18 cellular contexts compared by ENCODE assay signal in the genomic region with DNA sequence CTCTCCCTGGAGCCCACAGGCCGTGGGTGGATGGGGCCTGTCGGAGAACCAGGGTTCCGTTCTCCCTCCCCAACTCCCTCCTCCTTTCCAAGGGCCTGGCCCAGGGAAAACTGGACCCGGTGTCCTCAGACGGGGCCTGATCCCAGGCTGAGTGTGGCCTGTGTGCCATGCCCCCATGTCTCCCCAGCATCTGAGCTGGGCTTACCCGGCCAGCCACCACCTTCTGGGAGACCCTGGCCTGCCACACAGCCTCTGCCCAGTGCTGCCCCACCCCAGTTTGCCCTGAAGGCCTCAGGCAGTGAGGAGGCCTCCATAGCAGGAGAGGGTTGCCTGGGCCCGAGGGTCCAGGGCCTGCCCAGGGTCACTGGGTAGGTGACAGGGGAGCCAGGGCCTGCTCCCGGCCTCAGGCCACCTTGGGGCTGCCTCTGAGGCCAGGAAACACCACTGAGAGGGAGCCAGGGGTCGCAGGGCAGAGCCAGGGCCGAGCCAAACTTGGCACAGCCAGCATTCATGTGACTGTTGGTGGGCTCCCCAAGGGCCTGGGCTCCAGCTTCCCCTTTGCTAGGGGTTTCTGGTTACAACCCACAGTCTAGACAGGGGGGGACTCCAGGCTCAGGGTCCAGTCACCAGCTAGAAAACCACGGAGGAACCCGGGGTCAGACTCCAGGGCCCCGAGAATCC. TPM values are rescaled to one million over a fixed set of nuclear protein-coding genes. Genes with fewer than 3 reads are reported as not detected.
DNase-seq lines count a peak whose midpoint lies in the region; ATAC-seq, FAIRE-seq and TF ChIP-seq lines count a peak whose summit lies in the region.
"Had no signal": no experiment of that assay in that cellular context is flagged by ENCODE, and none has a peak within 500 bp of the region (broad histone marks: within the 10 kb centered on the region; RNA-seq: fewer than 3 reads in every experiment).

No MANE protein-coding gene starts in this region.

- peaks cover 22% of the 10 kb centered on the region for H3K4me1 Mint-ChIP-seq in activated T-helper 1 cell treated with anti-CD3 and anti-CD28 coated beads, Interleukin-12 subunit alpha, Interleukin-12 subunit beta, Interleukin-2, Interleukin-4 antibody, amounts not matched to agents 30 ng/mL and 10 ng/mL and 1 ng/mL, durations not matched to agents 14 hours and 24 hours and 36 hours (ENCODE audit: low read depth)

- H3K27me3 ChIP-seq in adrenal gland (no peaks in the 10 kb centered on the region), right cardiac atrium (ENCODE audit: control insufficient read depth, insufficient read depth) (no peaks in the 10 kb centered on the region)

- TF ChIP-seq CTCF in adrenal gland (IDR thresholded peaks at IDR 0.05): no peak

- H3K4me3 ChIP-seq in adrenal gland (no peak overlapping the region), right cardiac atrium (ENCODE audit: low read length) (no peak overlapping the region), skeletal muscle cell (ENCODE audit: low read depth, low read length) (peak overlapping the region; percentile 71)

- peak; percentile 0 to 1 for ATAC-seq in right cardiac atrium
- ATAC-seq: activated T-helper 17 cell treated with anti-CD3 and anti-CD28 coated beads, Interleukin-2, amount 50 U/mL, for 72 hours had no signal

- no peak for TF ChIP-seq POLR2A in GM12892 (IDR thresholded peaks at IDR 0.05; ENCODE audit: low read depth, low read length)
- no peak for TF ChIP-seq POLR2A in adrenal gland (IDR thresholded peaks at IDR 0.05)

- peaks cover 56 to 77% of the 10 kb centered on the region in 2 donors for H3K4me1 ChIP-seq in adrenal gland (replicated peaks in 1 of 2)
- H3K4me1 ChIP-seq in right cardiac atrium (ENCODE audit: control insufficient read depth, insufficient read depth, low read length): peaks cover 9% of the 10 kb centered on the region

- intact Hi-C loops in adrenal gland (cut with DNase I): loop anchor here in 1 of 2 donors (5.0 kb wide), 1 partner anchor 81 kb away; a partner anchor contains a TSS
- intact Hi-C loops in right cardiac atrium (cut with DNase I): no loop called here
- intact Hi-C loops in activated T-helper 1 cell treated with anti-CD3 and anti-CD28 coated beads, Interleukin-12 subunit alpha, Interleukin-12 subunit beta, Interleukin-2, Interleukin-4 antibody, amounts not matched to agents 30 ng/mL and 10 ng/mL and 1 ng/mL, durations not matched to agents 14 hours and 24 hours and 36 hours (cut with micrococcal nuclease): no loop called here

- H3K9me3 ChIP-seq in adrenal gland (replicated peaks in 1 of 3) (no peaks in the 10 kb centered on the region), right cardiac atrium (ENCODE audit: control insufficient read depth, low read length) (no peaks in the 10 kb centered on the region)
- H3K9me3 ChIP-seq: BE2C had no signal

- no peak overlapping the region for H3K4me3 Mint-ChIP-seq in activated T-helper 1 cell treated with anti-CD3 and anti-CD28 coated beads, Interleukin-12 subunit alpha, Interleukin-12 subunit beta, Interleukin-2, Interleukin-4 antibody, amounts not matched to agents 30 ng/mL and 10 ng/mL and 1 ng/mL, durations not matched to agents 14 hours and 24 hours and 36 hours
- H3K4me3 Mint-ChIP-seq: activated T-helper 17 cell treated with anti-CD3 and anti-CD28 coated beads, Interleukin-2, amount 50 U/mL, for 72 hours had no signal

- H3K27me3 Mint-ChIP-seq in activated T-helper 1 cell treated with anti-CD3 and anti-CD28 coated beads, Interleukin-12 subunit alpha, Interleukin-12 subunit beta, Interleukin-2, Interleukin-4 antibody, amounts not matched to agents 30 ng/mL and 10 ng/mL and 1 ng/mL, durations not matched to agents 14 hours and 24 hours and 36 hours (ENCODE audit: insufficient read depth): peaks cover 12% of the 10 kb centered on the region

- peaks cover 0 to 37% of the 10 kb centered on the region in 2 donors for H3K36me3 ChIP-seq in adrenal gland (replicated peaks in 1 of 2)
- H3K36me3 ChIP-seq: BE2C had no signal

- H3K9me3 Mint-ChIP-seq in activated T-helper 1 cell treated with anti-CD3 and anti-CD28 coated beads, Interleukin-12 subunit alpha, Interleukin-12 subunit beta, Interleukin-2, Interleukin-4 antibody, amounts not matched to agents 30 ng/mL and 10 ng/mL and 1 ng/mL, durations not matched to agents 14 hours and 24 hours and 36 hours: no peaks in the 10 kb centered on the region

- WGBS in adrenal gland, 4 donors: 31 to 39% (median 36%) methylated on average over 7 to 13 of the region's 13 CpGs
- 47% methylated on average over 13 of the region's 13 CpGs for WGBS in right cardiac atrium

- no peak for FAIRE-seq in GM12892 (lab: Jason Lieb, UNC)
- FAIRE-seq: urothelium cell line had no signal

- peaks cover 18% of the 10 kb centered on the region for H3K36me3 Mint-ChIP-seq in activated T-helper 1 cell treated with anti-CD3 and anti-CD28 coated beads, Interleukin-12 subunit alpha, Interleukin-12 subunit beta, Interleukin-2, Interleukin-4 antibody, amounts not matched to agents 30 ng/mL and 10 ng/mL and 1 ng/mL, durations not matched to agents 14 hours and 24 hours and 36 hours (ENCODE audit: low read depth)

- H3K27ac ChIP-seq in adrenal gland (peak overlapping the region; percentile 54 to 93 (median 78)), right cardiac atrium (ENCODE audit: low read length) (no peak overlapping the region)

- H3K27ac Mint-ChIP-seq in activated T-helper 1 cell treated with anti-CD3 and anti-CD28 coated beads, Interleukin-12 subunit alpha, Interleukin-12 subunit beta, Interleukin-2, Interleukin-4 antibody, amounts not matched to agents 30 ng/mL and 10 ng/mL and 1 ng/mL, durations not matched to agents 14 hours and 24 hours and 36 hours: no peak overlapping the region
- H3K27ac Mint-ChIP-seq: activated T-helper 17 cell treated with anti-CD3 and anti-CD28 coated beads, Interleukin-2, amount 50 U/mL, for 72 hours had no signal

- DNase-seq in GM12892 (ENCODE audit: insufficient read length) (peak; percentile 32), adrenal gland (peak in 4 of 7 donors; percentile 33 to 49 (median 40)), right cardiac atrium (peak in 2 of 3 donors; percentile 44 to 63), skeletal muscle cell (ENCODE audit: low read depth) (no peak), iPS-NIHi7 (ENCODE audit: extremely low spot score) (no peak), A172 (ENCODE audit: low spot score) (no peak)
- DNase-seq in stimulated activated naive CD4-positive, alpha-beta T cell (lab: John Stamatoyannopoulos, UW): no peak
- no peak for DNase-seq in activated T-helper 1 cell treated with anti-CD3 and anti-CD28 coated beads, Interleukin-12 subunit alpha, Interleukin-12 subunit beta, Interleukin-2, Interleukin-4 antibody, amounts not matched to agents 30 ng/mL and 10 ng/mL and 1 ng/mL, durations not matched to agents 14 hours and 24 hours and 36 hours (ENCODE audit: low spot score)
- DNase-seq: activated CD4-positive, alpha-beta T cell treated with anti-CD3 and anti-CD28 coated beads for 1 hour; BE2C; cerebellar nuclear complex; GF-D8; HCEC 1CT; NCI-H2227 treated with DMSO at 0.1 percent for 48 hours; SHP77 treated with DMSO at 0.1 percent for 48 hours had no signal

RNA-seq across cellular contexts. Expression of a gene that starts 0.6 kb away (rescaled TPM):
- 0.38 TPM for polyA plus RNA-seq in GM12892 (2012; ENCODE audit: missing spikeins)
- total RNA-seq in adrenal gland: 100 to 1,000 TPM in 1 of 8 donors, 10 to 100 TPM in 7; 15.7 to 112 (median 31.6) TPM
- polyA plus RNA-seq in adrenal gland: 100 to 1,000 TPM in 1 of 3 donors, 10 to 100 TPM in 1, 1 to 10 TPM in 1; 6.3 to 267 (median 76.5) TPM
- 1 to 10 TPM in 1 of 4 donors, under 1 TPM in 3; 0.48 to 1.0 (median 0.59) TPM for total RNA-seq in right cardiac atrium
- 0.25 TPM for polyA plus RNA-seq in right cardiac atrium
- 0.32 and 0.52 TPM in 2 replicates for total RNA-seq in activated T-helper 1 cell treated with anti-CD3 and anti-CD28 coated beads, Interleukin-12 subunit alpha, Interleukin-12 subunit beta, Interleukin-2, Interleukin-4 antibody, amounts not matched to agents 30 ng/mL and 10 ng/mL and 1 ng/mL, durations not matched to agents 14 hours and 24 hours and 36 hours
- 2.9 and 3.0 TPM in 2 replicates for total RNA-seq in A172 (2014; rRNA removed; shearing (Covaris generic))

RNA-seq across cellular contexts. Expression of a gene that starts 12.7 kb away (rescaled TPM):
- 16.4 TPM for polyA plus RNA-seq in GM12892 (2012; ENCODE audit: missing spikeins)
- total RNA-seq in adrenal gland: 1,000 to 10,000 TPM; 1,712 to 4,168 (median 2,244) TPM
- 1,000 to 10,000 TPM in 2 of 3 donors, 100 to 1,000 TPM in 1; 641 to 1,561 (median 1,335) TPM for polyA plus RNA-seq in adrenal gland
- 100 to 1,000 TPM; 674 to 717 (median 700) TPM for total RNA-seq in right cardiac atrium
- polyA plus RNA-seq in right cardiac atrium: 748 TPM
- 84.2 and 92.1 TPM in 2 replicates for total RNA-seq in activated T-helper 1 cell treated with anti-CD3 and anti-CD28 coated beads, Interleukin-12 subunit alpha, Interleukin-12 subunit beta, Interleukin-2, Interleukin-4 antibody, amounts not matched to agents 30 ng/mL and 10 ng/mL and 1 ng/mL, durations not matched to agents 14 hours and 24 hours and 36 hours
- 875 and 888 TPM in 2 replicates for total RNA-seq in A172 (2014; rRNA removed; shearing (Covaris generic))

RNA-seq across cellular contexts. Expression of a gene that starts 54.0 kb away (rescaled TPM):
- polyA plus RNA-seq in GM12892 (2012; ENCODE audit: missing spikeins): not detected
- under 1 TPM in 1 of 8 donors, not detected in 7; 0.61 TPM for total RNA-seq in adrenal gland
- polyA plus RNA-seq in adrenal gland: not detected
- not detected for total RNA-seq in right cardiac atrium
- not detected for polyA plus RNA-seq in right cardiac atrium
- not detected in 2 replicates for total RNA-seq in activated T-helper 1 cell treated with anti-CD3 and anti-CD28 coated beads, Interleukin-12 subunit alpha, Interleukin-12 subunit beta, Interleukin-2, Interleukin-4 antibody, amounts not matched to agents 30 ng/mL and 10 ng/mL and 1 ng/mL, durations not matched to agents 14 hours and 24 hours and 36 hours
- total RNA-seq in A172 (2014; rRNA removed; shearing (Covaris generic)): not detected in 2 replicates
- total RNA-seq: activated T-helper 17 cell treated with anti-CD3 and anti-CD28 coated beads, Interleukin-2, amount 50 U/mL, for 72 hours; pulmonary artery endothelial cell had no signal

Comparison
In these comparisons a context has a peak if more than half of its experiments do, and no peak if none do; other contexts are left out.
1. DNase-seq: peak in GM12892 (single experiment), adrenal gland (4 of 7) and right cardiac atrium (2 of 3); none in skeletal muscle cell (single experiment), stimulated activated naive CD4-positive, alpha-beta T cell (0 of 6), activated T-helper 1 cell treated with anti-CD3 and anti-CD28 coated beads, Interleukin-12 subunit alpha, Interleukin-12 subunit beta, Interleukin-2, Interleukin-4 antibody, amounts not matched to agents 30 ng/mL and 10 ng/mL and 1 ng/mL, durations not matched to agents 14 hours and 24 hours and 36 hours (single experiment), iPS-NIHi7 (single experiment) and A172 (single experiment).